Comparison of ENCODE assay signal across 1 cellular context in the genomic region with DNA sequence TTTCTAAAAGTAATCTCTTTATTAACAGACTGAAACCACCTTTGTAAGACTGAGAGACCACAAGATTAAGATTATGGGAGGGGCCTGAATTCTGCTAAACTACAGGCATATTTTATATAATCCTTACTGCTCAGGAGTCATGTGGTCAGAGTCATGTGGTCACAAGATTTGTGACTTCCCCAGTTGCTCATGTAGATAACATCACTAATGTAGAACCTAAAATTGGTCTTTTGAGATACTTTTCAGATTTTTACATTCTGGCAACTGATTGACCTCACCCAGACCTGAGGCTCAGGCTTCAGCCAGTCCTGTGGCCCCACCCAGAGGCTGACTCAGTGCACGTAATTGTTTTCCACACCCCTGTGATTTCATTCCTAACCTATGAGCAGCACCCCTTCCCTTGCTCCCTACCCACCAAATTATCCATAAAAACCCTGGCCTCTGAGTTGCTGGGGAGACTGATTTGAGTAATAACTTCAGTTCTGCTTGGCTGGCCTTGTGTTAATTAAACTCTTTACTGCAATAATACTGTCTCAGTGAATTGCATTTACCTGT.
TF ChIP-seq lines count a peak whose summit lies in the region.

No MANE protein-coding gene starts in this region.

TF ChIP-seq in WTC11, 78 proteins besides CTCF, POLR2A, EP300 and RAD21 (continued from another document):
- TF ChIP-seq ZNF671 (CRISPR knock-in tag; IDR thresholded peaks at IDR 0.05) (no peak), ZNF423 (CRISPR knock-in tag; IDR thresholded peaks at IDR 0.05) (no peak), ZNF396 (CRISPR knock-in tag; IDR thresholded peaks at IDR 0.05; ENCODE audit: borderline replicate concordance) (no peak), FOXK1 (CRISPR knock-in tag; IDR thresholded peaks at IDR 0.05) (no peak)
